ENCODE assay signal across 1 cellular context in the genomic region with DNA sequence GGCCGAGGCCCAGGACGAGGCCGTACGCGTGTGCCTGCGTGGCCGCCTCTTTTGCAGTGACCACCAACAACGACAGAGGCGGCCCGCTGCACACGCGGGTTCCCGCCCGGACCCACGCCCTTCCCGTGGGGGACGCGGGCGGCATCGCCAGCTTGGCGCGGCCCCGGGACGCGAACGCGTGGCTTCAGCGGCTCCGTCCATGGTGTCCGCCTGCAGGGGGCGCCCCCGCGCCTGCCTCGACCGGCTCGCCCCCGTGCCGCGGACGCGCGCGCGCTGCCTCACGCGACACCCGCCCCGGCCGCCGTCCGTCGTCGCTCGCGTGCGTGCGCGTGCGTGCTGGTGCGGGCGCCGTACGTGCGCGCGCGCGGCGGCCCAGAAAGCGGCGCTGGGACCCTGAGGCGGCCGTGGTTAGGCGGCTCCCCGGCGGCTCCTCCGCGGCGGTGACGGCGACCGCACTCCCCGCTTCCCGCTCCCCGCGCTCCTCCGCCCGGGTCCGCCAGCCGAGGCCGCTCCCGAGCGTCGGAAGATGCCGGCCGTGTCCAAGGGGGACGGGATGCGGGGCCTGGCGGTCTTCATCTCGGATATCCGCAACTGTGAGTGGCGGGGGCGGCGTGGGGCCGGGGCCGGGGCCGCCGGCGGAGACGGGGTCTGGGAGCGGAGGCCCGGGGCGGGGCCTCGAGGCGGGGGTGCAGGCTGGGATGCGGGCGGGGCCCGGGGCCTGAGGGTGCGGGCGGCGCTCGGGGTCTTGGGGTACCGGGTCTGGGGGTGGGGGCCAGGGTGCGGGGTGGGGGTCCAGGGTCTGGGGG.
TF ChIP-seq lines count a peak whose summit lies in the region.

TSS of gene AP2A2 (plus strand) at position 375 of the 806 bp plus-strand sequence. CDS start at position 527, 152 bp downstream.

TF ChIP-seq in HepG2, 621 proteins besides CTCF, POLR2A, EP300 and RAD21 (continued from another document and continues in another):
- TF ChIP-seq ARID3A (IDR thresholded peaks at IDR 0.05; ENCODE audit: low read depth, low read length) (no peak), ZNF414 (CRISPR knock-in tag; IDR thresholded peaks at IDR 0.05) (no peak), HOXA9 (CRISPR knock-in tag; IDR thresholded peaks at IDR 0.05; ENCODE audit: borderline replicate concordance) (no peak), FOXK2 (IDR thresholded peaks at IDR 0.05) (no peak), ZSCAN5A (CRISPR knock-in tag; IDR thresholded peaks at IDR 0.05; ENCODE audit: borderline replicate concordance) (no peak), SOX13 (IDR thresholded peaks at IDR 0.05) (no peak), SOX13 (CRISPR knock-in tag; conservative IDR thresholded peaks at IDR 0.05 in 1 of 2, IDR thresholded peaks at IDR 0.05 in 1 of 2) (no peak), GZF1 (CRISPR knock-in tag; IDR thresholded peaks at IDR 0.05) (no peak), TAF1 (CRISPR knock-in tag; IDR thresholded peaks at IDR 0.05) (peak; percentile 35; the same call in 1 of the 2 replicates), YY1 (IDR thresholded peaks at IDR 0.05; ENCODE audit: insufficient read depth, insufficient replicate concordance, low read depth, low read length) (peak; percentile 44), ETV6 (CRISPR knock-in tag; conservative IDR thresholded peaks at IDR 0.05) (no peak), RFXAP (CRISPR knock-in tag; IDR thresholded peaks at IDR 0.05; ENCODE audit: borderline replicate concordance) (no peak), ZFP36 (IDR thresholded peaks at IDR 0.05; ENCODE audit: borderline replicate concordance, low read depth, low read length, partially characterized antibody) (no peak), ZBTB39 (CRISPR knock-in tag; IDR thresholded peaks at IDR 0.05) (no peak; the same call in 1 of the 2 replicates), KMT2A (CRISPR knock-in tag; IDR thresholded peaks at IDR 0.05) (no peak), HES4 (CRISPR knock-in tag; IDR thresholded peaks at IDR 0.05; ENCODE audit: borderline replicate concordance) (no peak), ZNF224 (CRISPR knock-in tag; IDR thresholded peaks at IDR 0.05) (no peak), SUZ12 (IDR thresholded peaks at IDR 0.05; ENCODE audit: low read depth, low read length) (no peak), RERE (CRISPR knock-in tag; IDR thresholded peaks at IDR 0.05; ENCODE audit: low read depth) (no peak), ELF4 (CRISPR knock-in tag; IDR thresholded peaks at IDR 0.05; ENCODE audit: borderline replicate concordance) (no peak), NCOR1 (IDR thresholded peaks at IDR 0.05; ENCODE audit: borderline replicate concordance, low read length) (no peak), YEATS4 (CRISPR knock-in tag; IDR thresholded peaks at IDR 0.05; ENCODE audit: borderline replicate concordance) (peak; percentile 45; the same call in 1 of the 2 replicates), POLR2AphosphoS5 (IDR thresholded peaks at IDR 0.05; ENCODE audit: low read depth, low read length) (peak; percentile 50; the same call in 1 of the 2 replicates), NFE2 (CRISPR knock-in tag; IDR thresholded peaks at IDR 0.05) (no peak), CAMTA2 (CRISPR knock-in tag; IDR thresholded peaks at IDR 0.05; ENCODE audit: borderline replicate concordance) (no peak), ZNF781 (CRISPR knock-in tag; IDR thresholded peaks at IDR 0.05; ENCODE audit: borderline replicate concordance, not compliant biosample characterization) (no peak), FOSL1 (CRISPR knock-in tag; IDR thresholded peaks at IDR 0.05; ENCODE audit: borderline replicate concordance) (no peak), GATAD2A (CRISPR knock-in tag; IDR thresholded peaks at IDR 0.05) (no peak), ATRX (CRISPR knock-in tag; IDR thresholded peaks at IDR 0.05; ENCODE audit: borderline replicate concordance) (no peak), SRSF4 (IDR thresholded peaks at IDR 0.05; ENCODE audit: low read depth, low read length, poor library complexity, severe bottlenecking) (no peak), ZNF629 (CRISPR knock-in tag; conservative IDR thresholded peaks at IDR 0.05) (no peak), SNAPC2 (CRISPR knock-in tag; IDR thresholded peaks at IDR 0.05) (no peak), ZNF589 (CRISPR knock-in tag; conservative IDR thresholded peaks at IDR 0.05) (no peak), ZNF567 (CRISPR knock-in tag; IDR thresholded peaks at IDR 0.05; ENCODE audit: borderline replicate concordance) (no peak), ZNF143 (CRISPR knock-in tag; IDR thresholded peaks at IDR 0.05) (no peak)
- TF ChIP-seq, protein P1, sequence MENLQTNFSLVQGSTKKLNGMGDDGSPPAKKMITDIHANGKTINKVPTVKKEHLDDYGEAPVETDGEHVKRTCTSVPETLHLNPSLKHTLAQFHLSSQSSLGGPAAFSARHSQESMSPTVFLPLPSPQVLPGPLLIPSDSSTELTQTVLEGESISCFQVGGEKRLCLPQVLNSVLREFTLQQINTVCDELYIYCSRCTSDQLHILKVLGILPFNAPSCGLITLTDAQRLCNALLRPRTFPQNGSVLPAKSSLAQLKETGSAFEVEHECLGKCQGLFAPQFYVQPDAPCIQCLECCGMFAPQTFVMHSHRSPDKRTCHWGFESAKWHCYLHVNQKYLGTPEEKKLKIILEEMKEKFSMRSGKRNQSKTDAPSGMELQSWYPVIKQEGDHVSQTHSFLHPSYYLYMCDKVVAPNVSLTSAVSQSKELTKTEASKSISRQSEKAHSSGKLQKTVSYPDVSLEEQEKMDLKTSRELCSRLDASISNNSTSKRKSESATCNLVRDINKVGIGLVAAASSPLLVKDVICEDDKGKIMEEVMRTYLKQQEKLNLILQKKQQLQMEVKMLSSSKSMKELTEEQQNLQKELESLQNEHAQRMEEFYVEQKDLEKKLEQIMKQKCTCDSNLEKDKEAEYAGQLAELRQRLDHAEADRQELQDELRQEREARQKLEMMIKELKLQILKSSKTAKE (CRISPR knock-in tag; IDR thresholded peaks at IDR 0.05; ENCODE audit: borderline replicate concordance): no peak
- TF ChIP-seq, protein P2, sequence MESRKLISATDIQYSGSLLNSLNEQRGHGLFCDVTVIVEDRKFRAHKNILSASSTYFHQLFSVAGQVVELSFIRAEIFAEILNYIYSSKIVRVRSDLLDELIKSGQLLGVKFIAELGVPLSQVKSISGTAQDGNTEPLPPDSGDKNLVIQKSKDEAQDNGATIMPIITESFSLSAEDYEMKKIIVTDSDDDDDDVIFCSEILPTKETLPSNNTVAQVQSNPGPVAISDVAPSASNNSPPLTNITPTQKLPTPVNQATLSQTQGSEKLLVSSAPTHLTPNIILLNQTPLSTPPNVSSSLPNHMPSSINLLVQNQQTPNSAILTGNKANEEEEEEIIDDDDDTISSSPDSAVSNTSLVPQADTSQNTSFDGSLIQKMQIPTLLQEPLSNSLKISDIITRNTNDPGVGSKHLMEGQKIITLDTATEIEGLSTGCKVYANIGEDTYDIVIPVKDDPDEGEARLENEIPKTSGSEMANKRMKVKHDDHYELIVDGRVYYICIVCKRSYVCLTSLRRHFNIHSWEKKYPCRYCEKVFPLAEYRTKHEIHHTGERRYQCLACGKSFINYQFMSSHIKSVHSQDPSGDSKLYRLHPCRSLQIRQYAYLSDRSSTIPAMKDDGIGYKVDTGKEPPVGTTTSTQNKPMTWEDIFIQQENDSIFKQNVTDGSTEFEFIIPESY (CRISPR knock-in tag; IDR thresholded peaks at IDR 0.05): no peak
- TF ChIP-seq, protein P3, sequence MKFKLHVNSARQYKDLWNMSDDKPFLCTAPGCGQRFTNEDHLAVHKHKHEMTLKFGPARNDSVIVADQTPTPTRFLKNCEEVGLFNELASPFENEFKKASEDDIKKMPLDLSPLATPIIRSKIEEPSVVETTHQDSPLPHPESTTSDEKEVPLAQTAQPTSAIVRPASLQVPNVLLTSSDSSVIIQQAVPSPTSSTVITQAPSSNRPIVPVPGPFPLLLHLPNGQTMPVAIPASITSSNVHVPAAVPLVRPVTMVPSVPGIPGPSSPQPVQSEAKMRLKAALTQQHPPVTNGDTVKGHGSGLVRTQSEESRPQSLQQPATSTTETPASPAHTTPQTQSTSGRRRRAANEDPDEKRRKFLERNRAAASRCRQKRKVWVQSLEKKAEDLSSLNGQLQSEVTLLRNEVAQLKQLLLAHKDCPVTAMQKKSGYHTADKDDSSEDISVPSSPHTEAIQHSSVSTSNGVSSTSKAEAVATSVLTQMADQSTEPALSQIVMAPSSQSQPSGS (CRISPR knock-in tag; IDR thresholded peaks at IDR 0.05): peak; percentile 31; the same call in 1 of the 2 replicates
- TF ChIP-seq, protein P4, sequence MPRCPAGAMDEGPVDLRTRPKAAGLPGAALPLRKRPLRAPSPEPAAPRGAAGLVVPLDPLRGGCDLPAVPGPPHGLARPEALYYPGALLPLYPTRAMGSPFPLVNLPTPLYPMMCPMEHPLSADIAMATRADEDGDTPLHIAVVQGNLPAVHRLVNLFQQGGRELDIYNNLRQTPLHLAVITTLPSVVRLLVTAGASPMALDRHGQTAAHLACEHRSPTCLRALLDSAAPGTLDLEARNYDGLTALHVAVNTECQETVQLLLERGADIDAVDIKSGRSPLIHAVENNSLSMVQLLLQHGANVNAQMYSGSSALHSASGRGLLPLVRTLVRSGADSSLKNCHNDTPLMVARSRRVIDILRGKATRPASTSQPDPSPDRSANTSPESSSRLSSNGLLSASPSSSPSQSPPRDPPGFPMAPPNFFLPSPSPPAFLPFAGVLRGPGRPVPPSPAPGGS (CRISPR knock-in tag; IDR thresholded peaks at IDR 0.05): peak; percentile 45; the same call in 1 of the 2 replicates
